30 cellular contexts compared by ENCODE assay signal in the genomic region with DNA sequence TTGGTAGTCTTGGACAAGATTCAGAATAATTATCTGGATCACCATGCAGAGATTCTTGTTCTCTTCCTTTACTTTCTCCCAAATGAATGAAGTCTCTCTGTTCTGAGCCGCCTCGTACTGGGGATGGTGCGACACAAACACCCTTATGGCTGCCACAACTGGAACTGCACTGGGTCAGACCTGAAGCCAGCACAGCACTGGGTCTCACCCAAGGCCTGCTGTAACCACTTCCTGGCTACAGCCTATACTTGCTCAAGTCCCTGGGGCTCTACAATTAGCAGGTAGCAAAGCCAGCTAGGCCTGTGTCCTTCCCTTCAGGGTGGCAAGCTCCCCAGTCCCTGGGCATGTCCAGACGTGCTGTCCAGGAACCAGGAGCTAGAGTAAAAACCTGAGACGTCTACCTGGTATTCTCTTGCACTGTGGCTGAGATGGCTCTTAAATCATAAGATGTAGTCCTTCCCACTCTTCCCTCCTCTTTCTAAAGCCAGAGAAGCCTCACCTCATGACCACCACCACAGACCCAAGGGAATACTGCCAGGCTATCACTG. TPM values are rescaled to one million over a fixed set of nuclear protein-coding genes. Genes with fewer than 3 reads are reported as not detected.
"Had no signal": no experiment of that assay in that cellular context is flagged by ENCODE, and none has a peak within 500 bp of the region (broad histone marks: within the 10 kb centered on the region; RNA-seq: fewer than 3 reads in every experiment).

No MANE protein-coding gene starts in this region.

- H3K27ac ChIP-seq: colonic mucosa, heart left ventricle, left lung, lower lobe of right lung, right lobe of liver, testis, transverse colon, uterus had no signal

- DNase-seq: activated CD4-positive, alpha-beta memory T cell treated with anti-CD3 and anti-CD28 coated beads, Interleukin-2, amount 10 ng/mL, durations not matched to agents 7 days and 5 days; activated CD4-positive, alpha-beta T cell treated with anti-CD3 and anti-CD28 coated beads for 4 hours; activated CD4-positive, CD25-positive, alpha-beta regulatory T cell; activated CD8-positive, alpha-beta memory T cell treated with anti-CD3 and anti-CD28 coated beads, Interleukin-2, amount 50 U/mL, for 48 hours; activated gamma-delta T cell; activated naive CD8-positive, alpha-beta T cell treated with anti-CD3 and anti-CD28 coated beads, Interleukin-2, amount 50 U/mL, for 24 hours; activated T-cell treated with anti-CD3 and anti-CD28 coated beads, Interleukin-2, amount 50 U/mL, for 24 hours; amygdala; colonic mucosa; effector CD8-positive, alpha-beta T cell; erythroblast; heart left ventricle; hypothalamus; left lung; lower lobe of right lung; right lobe of liver; stimulated activated CD4-positive, alpha-beta T cell treated with anti-CD3 and anti-CD28 coated beads, Interleukin-2, amount 100 ng/mL, for 48 hours; stimulated activated naive CD8-positive, alpha-beta T cell treated with anti-CD3 and anti-CD28 coated beads, Interleukin-15, Interleukin-2, amounts not matched to agents 100 U/mL and 50 U/mL, for 24 hours; testis; transverse colon; uterus had no signal

- H3K27me3 Mint-ChIP-seq: activated CD4-positive, alpha-beta memory T cell treated with anti-CD3 and anti-CD28 coated beads, Interleukin-2, amount 10 ng/mL, durations not matched to agents 7 days and 5 days; activated naive CD4-positive, alpha-beta T cell treated with anti-CD3 and anti-CD28 coated beads, Interleukin-2, amount 50 U/mL, for 24 hours; activated naive CD8-positive, alpha-beta T cell treated with anti-CD3 and anti-CD28 coated beads, Interleukin-2, amount 50 U/mL, for 24 hours; activated T-cell treated with anti-CD3 and anti-CD28 coated beads, Interleukin-2, amount 50 U/mL, for 24 hours had no signal

- ATAC-seq: activated naive CD8-positive, alpha-beta T cell treated with anti-CD3 and anti-CD28 coated beads, Interleukin-2, amount 50 U/mL, for 24 hours; heart left ventricle; left lung; lower lobe of right lung; right lobe of liver; stimulated activated naive CD8-positive, alpha-beta T cell treated with anti-CD3 and anti-CD28 coated beads, Interleukin-15, Interleukin-2, amounts not matched to agents 100 U/mL and 50 U/mL, for 24 hours had no signal

- H3K4me3 Mint-ChIP-seq: activated CD4-positive, alpha-beta memory T cell treated with anti-CD3 and anti-CD28 coated beads, Interleukin-2, amount 10 ng/mL, durations not matched to agents 7 days and 5 days; activated naive CD4-positive, alpha-beta T cell treated with anti-CD3 and anti-CD28 coated beads, Interleukin-2, amount 50 U/mL, for 24 hours; activated naive CD8-positive, alpha-beta T cell treated with anti-CD3 and anti-CD28 coated beads, Interleukin-2, amount 50 U/mL, for 24 hours; activated T-cell treated with anti-CD3 and anti-CD28 coated beads, Interleukin-2, amount 50 U/mL, for 24 hours; nephron had no signal

- H3K4me1 Mint-ChIP-seq: nephron had no signal

- H3K27ac Mint-ChIP-seq: activated CD4-positive, alpha-beta memory T cell treated with anti-CD3 and anti-CD28 coated beads, Interleukin-2, amount 10 ng/mL, durations not matched to agents 7 days and 5 days; activated naive CD4-positive, alpha-beta T cell treated with anti-CD3 and anti-CD28 coated beads, Interleukin-2, amount 50 U/mL, for 24 hours; activated naive CD8-positive, alpha-beta T cell treated with anti-CD3 and anti-CD28 coated beads, Interleukin-2, amount 50 U/mL, for 24 hours; activated T-cell treated with anti-CD3 and anti-CD28 coated beads, Interleukin-2, amount 50 U/mL, for 24 hours; nephron had no signal

RNA-seq across cellular contexts. Expression of a gene that starts 27.6 kb away (rescaled TPM):
- total RNA-seq: dermis microvascular lymphatic vessel endothelial cell, fibroblast of lung, fibroblast of villous mesenchyme, lower lobe of right lung, osteoblast, posterior vena cava, renal cortical epithelial cell, skeletal muscle tissue, testis, transverse colon, uterus had no signal
